In genomic region chr6:33610779-33611421, GRCh38 we compare ENCODE assay signal across 1 cellular context.
A peak's percentile ranks its signal among the peaks of the same experiment; 100 is the strongest.
TF ChIP-seq lines count a peak whose summit lies in the region.

No MANE protein-coding gene starts in this region.

TF ChIP-seq in SK-N-SH, 30 proteins besides CTCF, POLR2A, EP300 and RAD21 (continued from another document):
- TF ChIP-seq USF2 (IDR thresholded peaks at IDR 0.05; ENCODE audit: borderline replicate concordance, low read depth, low read length) (no peak), CHD2 (IDR thresholded peaks at IDR 0.05; ENCODE audit: low read length, partially characterized antibody) (peak; percentile 78), FOXJ3 (CRISPR knock-in tag; IDR thresholded peaks at IDR 0.05) (0 out of 2 replicates have a peak, but pooled peaks have one; percentile 25), GABPA (IDR thresholded peaks at IDR 0.05; ENCODE audit: low read depth) (no peak)
